ENCODE assay signal across 31 cellular contexts in genomic region chr11:86015699-86016098, GRCh38. TPM values are rescaled to one million over a fixed set of nuclear protein-coding genes. Genes with fewer than 3 reads are reported as not detected.
DNase-seq lines count a peak whose midpoint lies in the region; ATAC-seq and TF ChIP-seq lines count a peak whose summit lies in the region.
"Had no signal": no experiment of that assay in that cellular context is flagged by ENCODE, and none has a peak within 500 bp of the region (broad histone marks: within the 10 kb centered on the region; RNA-seq: fewer than 3 reads in every experiment).

No MANE protein-coding gene starts in this region.

- no peaks in the 10 kb centered on the region for H3K9me3 Mint-ChIP-seq in activated CD8-positive, alpha-beta T cell treated with anti-CD3 and anti-CD28 coated beads for 36 hours
- no peaks in the 10 kb centered on the region for H3K9me3 Mint-ChIP-seq in activated CD8-positive, alpha-beta T cell treated with anti-CD3 and anti-CD28 coated beads, Interleukin-2, amount 10 ng/mL, durations not matched to agents 7 days and 5 days (ENCODE audit: insufficient read depth)
- no peaks in the 10 kb centered on the region for H3K9me3 Mint-ChIP-seq in immature natural killer cell
- H3K9me3 Mint-ChIP-seq in stimulated activated memory B cell treated with anti-CD40 and anti-IgM and Interleukin-4, amounts not matched to agents 10 μg/mL and 1 μg/mL and 100 μg/mL, for 72 hours, result no peaks in the 10 kb centered on the region
- H3K9me3 Mint-ChIP-seq: endodermal cell; T-helper 2 cell treated with Interferon-gamma antibody and Interleukin-4, amounts not matched to agents 5 μg/mL and 100 μg/mL, for 36 hours had no signal

- CTCF ChIA-PET in activated CD8-positive, alpha-beta T cell treated with anti-CD3 and anti-CD28 coated beads for 36 hours (lab: Charles Lee), result interaction anchor here (1.0 to 6.1 kb wide), 3 partner anchors 12 to 203 kb away, joined by 4 to 26 read pairs (median 4); no protein-coding TSS in a partner anchor
- CTCF ChIA-PET in activated CD8-positive, alpha-beta T cell treated with anti-CD3 and anti-CD28 coated beads, Interleukin-2, amount 10 ng/mL, durations not matched to agents 7 days and 5 days (lab: Charles Lee), result interaction anchor here (0.9 to 1.9 kb wide), 5 partner anchors 10 to 203 kb away, joined by 3 to 7 read pairs (median 4); no protein-coding TSS in a partner anchor
- CTCF ChIA-PET in PC-3 (lab: Charles Lee), result no interaction called here

- DNase-seq in activated CD8-positive, alpha-beta T cell treated with anti-CD3 and anti-CD28 coated beads for 36 hours, result no peak
- DNase-seq in activated CD8-positive, alpha-beta T cell treated with anti-CD3 and anti-CD28 coated beads, Interleukin-2, amount 10 ng/mL, durations not matched to agents 7 days and 5 days, result no peak
- DNase-seq in T-helper 17 cell, result no peak
- DNase-seq in immature natural killer cell, result no peak
- DNase-seq in prostate gland (ENCODE audit: low spot score), result no peak
- DNase-seq in SW480 (ENCODE audit: low spot score), result no peak
- no peak for DNase-seq in PC-3
- DNase-seq: 8988T; activated CD4-positive, alpha-beta T cell treated with anti-CD3 and anti-CD28 coated beads, Interleukin-2, amount 50 U/mL, for 1 hour; activated CD8-positive, alpha-beta memory T cell treated with anti-CD3 and anti-CD28 coated beads, Interleukin-2, amount 50 U/mL, for 48 hours; activated naive CD4-positive, alpha-beta T cell; amniotic stem cell; COR-L47; DMS79 treated with DMSO at 0.1 percent for 48 hours; endodermal cell; foreskin melanocyte; left ventricle myocardium superior; NCI-H1105; NCI-H1930; SK-N-SH; transverse colon had no signal

- no peak overlapping the region for H3K9ac ChIP-seq in PC-3 (ENCODE audit: low read length)
- H3K9ac ChIP-seq: parathyroid adenoma, SK-N-SH had no signal

- no peak for ATAC-seq in activated CD8-positive, alpha-beta T cell treated with anti-CD3 and anti-CD28 coated beads for 36 hours
- no peak for ATAC-seq in activated CD8-positive, alpha-beta T cell treated with anti-CD3 and anti-CD28 coated beads, Interleukin-2, amount 10 ng/mL, durations not matched to agents 7 days and 5 days
- no peak for ATAC-seq in T-helper 17 cell
- no peak for ATAC-seq in stimulated activated memory B cell treated with anti-CD40 and anti-IgM and Interleukin-4, amounts not matched to agents 10 μg/mL and 1 μg/mL and 100 μg/mL, for 72 hours
- no peak for ATAC-seq in PC-3
- ATAC-seq: left ventricle myocardium superior, sciatic nerve had no signal

- H3F3A ChIP-seq in PC-3 (ENCODE audit: low read length, unreplicated experiment), result no peaks in the 10 kb centered on the region

- no peaks in the 10 kb centered on the region for H3K79me2 ChIP-seq in PC-3 (ENCODE audit: low read length)
- H3K79me2 ChIP-seq: parathyroid adenoma had no signal

- no peaks in the 10 kb centered on the region for H3K4me1 ChIP-seq in prostate gland (replicated peaks)
- no peaks in the 10 kb centered on the region for H3K4me1 ChIP-seq in PC-3 (ENCODE audit: insufficient read depth, low read length)
- H3K4me1 ChIP-seq: parathyroid adenoma had no signal

- H3K27me3 Mint-ChIP-seq in activated CD8-positive, alpha-beta T cell treated with anti-CD3 and anti-CD28 coated beads for 36 hours, result no peaks in the 10 kb centered on the region
- no peaks in the 10 kb centered on the region for H3K27me3 Mint-ChIP-seq in activated CD8-positive, alpha-beta T cell treated with anti-CD3 and anti-CD28 coated beads, Interleukin-2, amount 10 ng/mL, durations not matched to agents 7 days and 5 days (ENCODE audit: low read depth)
- H3K27me3 Mint-ChIP-seq in T-helper 17 cell, result no peaks in the 10 kb centered on the region
- peaks cover 0 to 3% (median 0%) of the 10 kb centered on the region in 3 donors for H3K27me3 Mint-ChIP-seq in immature natural killer cell (ENCODE audit: low read depth in 3 of 3)
- no peaks in the 10 kb centered on the region for H3K27me3 Mint-ChIP-seq in stimulated activated memory B cell treated with anti-CD40 and anti-IgM and Interleukin-4, amounts not matched to agents 10 μg/mL and 1 μg/mL and 100 μg/mL, for 72 hours

- no peak overlapping the region for H3K4me3 Mint-ChIP-seq in activated CD8-positive, alpha-beta T cell treated with anti-CD3 and anti-CD28 coated beads for 36 hours
- no peak overlapping the region for H3K4me3 Mint-ChIP-seq in activated CD8-positive, alpha-beta T cell treated with anti-CD3 and anti-CD28 coated beads, Interleukin-2, amount 10 ng/mL, durations not matched to agents 7 days and 5 days
- H3K4me3 Mint-ChIP-seq in T-helper 17 cell (no peak overlapping the region), immature natural killer cell (no peak overlapping the region)
- H3K4me3 Mint-ChIP-seq in stimulated activated memory B cell treated with anti-CD40 and anti-IgM and Interleukin-4, amounts not matched to agents 10 μg/mL and 1 μg/mL and 100 μg/mL, for 72 hours, result no peak overlapping the region
- H3K4me3 Mint-ChIP-seq: endodermal cell; mesothelial cell of epicardium; nephron; T-helper 2 cell treated with Interferon-gamma antibody and Interleukin-4, amounts not matched to agents 5 μg/mL and 100 μg/mL, for 36 hours had no signal

- no peak for TF ChIP-seq CTCF in activated CD8-positive, alpha-beta T cell treated with anti-CD3 and anti-CD28 coated beads for 36 hours (IDR thresholded peaks at IDR 0.05)
- TF ChIP-seq CTCF in prostate gland (IDR thresholded peaks at IDR 0.05) (no peak), PC-3 (conservative IDR thresholded peaks at IDR 0.05; ENCODE audit: low read depth, low read length) (no peak)

- intact Hi-C loops in activated CD8-positive, alpha-beta T cell treated with anti-CD3 and anti-CD28 coated beads for 36 hours (cut with micrococcal nuclease), result no loop called here
- intact Hi-C loops in prostate gland (cut with DNase I) (no loop called here), PC-3 (cut with micrococcal nuclease) (no loop called here)

- H3K4me2 ChIP-seq in PC-3 (ENCODE audit: low read length), result no peak overlapping the region
- H3K4me2 ChIP-seq: SK-N-SH had no signal

- peaks cover 25% of the 10 kb centered on the region for H3K4me1 Mint-ChIP-seq in activated CD8-positive, alpha-beta T cell treated with anti-CD3 and anti-CD28 coated beads for 36 hours (ENCODE audit: low read depth)
- H3K4me1 Mint-ChIP-seq in activated CD8-positive, alpha-beta T cell treated with anti-CD3 and anti-CD28 coated beads, Interleukin-2, amount 10 ng/mL, durations not matched to agents 7 days and 5 days (ENCODE audit: low read depth), result peaks cover 9% of the 10 kb centered on the region
- H3K4me1 Mint-ChIP-seq in T-helper 17 cell, result peaks cover 15% of the 10 kb centered on the region
- peaks cover 27 to 72% of the 10 kb centered on the region in 2 donors for H3K4me1 Mint-ChIP-seq in immature natural killer cell
- H3K4me1 Mint-ChIP-seq in stimulated activated memory B cell treated with anti-CD40 and anti-IgM and Interleukin-4, amounts not matched to agents 10 μg/mL and 1 μg/mL and 100 μg/mL, for 72 hours, result peaks cover 18% of the 10 kb centered on the region

- no peaks in the 10 kb centered on the region for H4K20me1 ChIP-seq in PC-3 (ENCODE audit: low read length)

- no peaks in the 10 kb centered on the region for H3K9me2 ChIP-seq in PC-3 (replicated peaks; ENCODE audit: low read length)
- H3K9me2 ChIP-seq: SK-N-SH had no signal

- BruUV-seq in PC-3 (replicated peaks; lab: Mats Ljungman, UMichigan), result no TSS peak

- no peak overlapping the region for H3K27ac ChIP-seq in prostate gland
- H3K27ac ChIP-seq in PC-3 (ENCODE audit: low read length), result no peak overlapping the region
- H3K27ac ChIP-seq: coronary artery, esophagus muscularis mucosa, parathyroid adenoma, transverse colon, VCaP had no signal

- H3K27ac Mint-ChIP-seq in activated CD8-positive, alpha-beta T cell treated with anti-CD3 and anti-CD28 coated beads for 36 hours, result peak overlapping the region; percentile 18
- H3K27ac Mint-ChIP-seq in activated CD8-positive, alpha-beta T cell treated with anti-CD3 and anti-CD28 coated beads, Interleukin-2, amount 10 ng/mL, durations not matched to agents 7 days and 5 days, result no peak overlapping the region
- peak overlapping the region; percentile 81 for H3K27ac Mint-ChIP-seq in T-helper 17 cell
- H3K27ac Mint-ChIP-seq in immature natural killer cell, result peak overlapping the region in 4 of 6 donors; percentile 8 to 51 (median 32)
- H3K27ac Mint-ChIP-seq in stimulated activated memory B cell treated with anti-CD40 and anti-IgM and Interleukin-4, amounts not matched to agents 10 μg/mL and 1 μg/mL and 100 μg/mL, for 72 hours, result peak overlapping the region; percentile 72

- H3K27me3 ChIP-seq in prostate gland (replicated peaks; ENCODE audit: insufficient read depth), result no peaks in the 10 kb centered on the region
- no peaks in the 10 kb centered on the region for H3K27me3 ChIP-seq in PC-3 (ENCODE audit: low read length)
- H3K27me3 ChIP-seq: esophagus muscularis mucosa, transverse colon had no signal

- H3K36me3 Mint-ChIP-seq in activated CD8-positive, alpha-beta T cell treated with anti-CD3 and anti-CD28 coated beads for 36 hours (ENCODE audit: low read depth), result peaks cover 47% of the 10 kb centered on the region
- peaks cover 50% of the 10 kb centered on the region for H3K36me3 Mint-ChIP-seq in activated CD8-positive, alpha-beta T cell treated with anti-CD3 and anti-CD28 coated beads, Interleukin-2, amount 10 ng/mL, durations not matched to agents 7 days and 5 days (ENCODE audit: low read depth)
- H3K36me3 Mint-ChIP-seq in T-helper 17 cell (ENCODE audit: low read depth) (peaks cover 7% of the 10 kb centered on the region), immature natural killer cell (peaks cover 11 to 33% (median 28%) of the 10 kb centered on the region in 3 donors)
- peaks cover 40% of the 10 kb centered on the region for H3K36me3 Mint-ChIP-seq in stimulated activated memory B cell treated with anti-CD40 and anti-IgM and Interleukin-4, amounts not matched to agents 10 μg/mL and 1 μg/mL and 100 μg/mL, for 72 hours

- H3K9me3 ChIP-seq in T-helper 17 cell (ENCODE audit: control insufficient read depth, low read length, poor library complexity, severe bottlenecking), result no peaks in the 10 kb centered on the region
- no peaks in the 10 kb centered on the region for H3K9me3 ChIP-seq in prostate gland
- no peaks in the 10 kb centered on the region for H3K9me3 ChIP-seq in PC-3 (ENCODE audit: low read length)
- H3K9me3 ChIP-seq: esophagus muscularis mucosa, HAP-1, SK-N-SH, transverse colon had no signal

- H3K4me3 ChIP-seq in prostate gland (no peak overlapping the region), PC-3 (ENCODE audit: low read length) (no peak overlapping the region)
- H3K4me3 ChIP-seq: coronary artery, esophagus muscularis mucosa, HAP-1, transverse colon had no signal

- no peaks in the 10 kb centered on the region for H3K36me3 ChIP-seq in prostate gland
- H3K36me3 ChIP-seq in PC-3 (ENCODE audit: low read depth, low read length), result peaks cover 7% of the 10 kb centered on the region

- POLR2A ChIA-PET in activated CD8-positive, alpha-beta T cell treated with anti-CD3 and anti-CD28 coated beads for 36 hours (lab: Charles Lee), result interaction anchor here (2.1 kb wide), 1 partner anchor 9 kb away, joined by 7 read pairs; no protein-coding TSS in a partner anchor
- POLR2A ChIA-PET in activated CD8-positive, alpha-beta T cell treated with anti-CD3 and anti-CD28 coated beads, Interleukin-2, amount 10 ng/mL, durations not matched to agents 7 days and 5 days (lab: Charles Lee), result no interaction called here
- POLR2A ChIA-PET in PC-3 (lab: Charles Lee; ENCODE audit: unreplicated experiment), result interaction anchor here (0.5 kb wide), 1 partner anchor 15 kb away, joined by 4 read pairs; no protein-coding TSS in a partner anchor

- WGBS in prostate gland, result 83% methylated on average over 4 of the region's 4 CpGs

- TF ChIP-seq POLR2A in prostate gland (IDR thresholded peaks at IDR 0.05), result no peak

- H2AFZ ChIP-seq in PC-3 (ENCODE audit: low read length), result no peak overlapping the region
- H2AFZ ChIP-seq: parathyroid adenoma had no signal

RNA-seq across cellular contexts. Expression of gene PICALM, which starts 53.2 kb away (rescaled TPM):
- 10 to 100 TPM; 57.5 to 61.2 TPM for total RNA-seq in activated CD8-positive, alpha-beta T cell treated with anti-CD3 and anti-CD28 coated beads for 36 hours
- 100 to 1,000 TPM; 110 to 115 TPM for total RNA-seq in activated CD8-positive, alpha-beta T cell treated with anti-CD3 and anti-CD28 coated beads, Interleukin-2, amount 10 ng/mL, durations not matched to agents 7 days and 5 days
- total RNA-seq in T-helper 17 cell (100 to 1,000 TPM; 122 to 124 TPM), prostate gland (100 to 1,000 TPM; 144 to 206 TPM), PC-3 (2014; rRNA removed) (53.0 and 59.3 TPM in 2 replicates)
- polyA plus RNA-seq in immature natural killer cell, result 10 to 100 TPM; 20.8 to 39.4 (median 22.4) TPM
